17 cellular contexts compared by ENCODE assay signal in the genomic region with DNA sequence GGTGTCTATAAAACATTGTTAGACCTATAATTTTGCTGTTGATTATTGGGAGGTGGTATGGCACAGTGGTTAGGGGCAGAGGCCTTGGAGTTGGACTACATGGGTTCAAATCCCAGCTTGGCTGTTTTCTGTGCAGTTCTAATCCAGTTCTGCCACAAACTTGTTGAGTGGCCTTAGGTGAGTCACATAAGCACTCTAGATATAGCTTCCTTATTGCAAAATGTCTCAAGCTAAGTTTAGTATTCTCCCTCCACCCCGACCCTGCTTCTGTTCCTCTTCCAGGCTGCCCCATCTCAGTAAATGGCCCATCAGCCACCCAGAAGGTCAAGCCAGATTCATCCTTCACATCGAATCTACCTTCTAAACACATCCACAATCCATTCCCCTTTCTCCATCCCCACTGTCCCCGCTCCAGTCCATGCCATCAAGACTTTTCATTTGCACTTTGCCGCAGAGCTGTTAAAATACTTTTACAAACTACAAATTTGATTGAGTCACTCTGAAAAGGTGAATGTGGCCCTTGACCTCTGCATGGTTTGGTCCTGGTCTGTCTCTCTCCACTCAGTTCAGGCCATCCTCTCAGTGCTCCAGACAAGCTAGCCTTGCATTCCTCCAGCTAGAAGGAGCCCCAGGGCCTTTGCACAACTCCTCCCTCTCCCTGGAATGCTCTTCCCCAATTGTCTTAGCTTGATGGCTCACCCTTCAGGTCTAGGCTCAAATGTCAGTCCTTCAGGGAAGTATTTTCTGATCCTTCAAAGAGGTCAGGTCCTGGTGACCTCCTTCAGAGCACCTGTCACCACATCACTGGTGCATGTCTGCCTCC. TPM values are rescaled to one million over a fixed set of nuclear protein-coding genes. Genes with fewer than 3 reads are reported as not detected.
A peak's percentile ranks its signal among the peaks of the same experiment; 100 is the strongest.
DNase-seq lines count a peak whose midpoint lies in the region; TF ChIP-seq lines count a peak whose summit lies in the region.
"Had no signal": no experiment of that assay in that cellular context is flagged by ENCODE, and none has a peak within 500 bp of the region (broad histone marks: within the 10 kb centered on the region; RNA-seq: fewer than 3 reads in every experiment).

No MANE protein-coding gene starts in this region.

- intact Hi-C loops in PC-9 (cut with micrococcal nuclease; ENCODE audit: unreplicated experiment) (no loop called here), ascending aorta (cut with DNase I) (no loop called here)

- H3K27ac ChIP-seq in HEK293 (ENCODE audit: extremely low read depth, low read depth, low read length): no peak overlapping the region
- 0 out of 2 replicates have a peak overlapping the region, but pooled peaks have one; percentile 26 for H3K27ac ChIP-seq in PC-9
- no peak overlapping the region for H3K27ac ChIP-seq in rectal smooth muscle tissue (ENCODE audit: low read depth, low read length)
- no peak overlapping the region for H3K27ac ChIP-seq in ascending aorta
- H3K27ac ChIP-seq: foreskin keratinocyte had no signal

- BruUV-seq in PC-9 (replicated peaks; lab: Mats Ljungman, UMichigan): TSS peak; percentile 69

- no peak overlapping the region for H3K4me2 ChIP-seq in PC-9

- POLR2A ChIA-PET in HEK293 (lab: Yijun Ruan, JAX): interaction anchor here (1.0 kb wide), 1 partner anchor 12 kb away, joined by 4 read pairs; no protein-coding TSS in a partner anchor
- POLR2A ChIA-PET in PC-9 (lab: Charles Lee; ENCODE audit: unreplicated experiment): interaction anchor here (0.6 kb wide), 1 partner anchor 11 kb away, joined by 8 read pairs; no protein-coding TSS in a partner anchor

- no peaks in the 10 kb centered on the region for H3K27me3 ChIP-seq in PC-9 (ENCODE audit: insufficient read depth, low read depth)
- H3K27me3 ChIP-seq in rectal smooth muscle tissue (ENCODE audit: control insufficient read depth, insufficient read depth, low read length): no peaks in the 10 kb centered on the region
- no peaks in the 10 kb centered on the region for H3K27me3 ChIP-seq in ascending aorta
- H3K27me3 ChIP-seq: foreskin keratinocyte had no signal

- no peak overlapping the region for H2AFZ ChIP-seq in PC-9

- TF ChIP-seq CTCF in HEK293 (tag by site-specific recombination; IDR thresholded peaks at IDR 0.05) (no peak), PC-9 (conservative IDR thresholded peaks at IDR 0.05) (no peak), ascending aorta (IDR thresholded peaks at IDR 0.05) (no peak), GM10266 (IDR thresholded peaks at IDR 0.05; ENCODE audit: control insufficient read depth, insufficient read depth, low read depth, missing control alignments) (no peak)

- no peak overlapping the region for H3K4me3 ChIP-seq in HEK293 (ENCODE audit: low read depth, low read length)
- H3K4me3 ChIP-seq in PC-9: no peak overlapping the region
- H3K4me3 ChIP-seq in rectal smooth muscle tissue (ENCODE audit: low read length): peak overlapping the region; percentile 30
- H3K4me3 ChIP-seq in ascending aorta: no peak overlapping the region

- CTCF ChIA-PET in HEK293 (lab: Yijun Ruan, JAX) (interaction anchor here (0.7 to 2.1 kb wide), 2 partner anchors 14 to 268 kb away, joined by 3 to 13 read pairs; a partner anchor contains a TSS), PC-9 (lab: Charles Lee) (no interaction called here)

- peaks cover 0 to 55% of the 10 kb centered on the region in 2 experiments; a peak in 1 of 3 replicates for H3K36me3 ChIP-seq in HEK293 (ENCODE audit: control insufficient read depth in 2 of 2, insufficient read depth in 1 of 2, low read length in 2 of 2)
- no peaks in the 10 kb centered on the region for H3K36me3 ChIP-seq in PC-9 (ENCODE audit: low read depth)
- H3K36me3 ChIP-seq in rectal smooth muscle tissue (ENCODE audit: control insufficient read depth, insufficient read depth, low read length): peaks cover 36% of the 10 kb centered on the region
- peaks cover 36 to 54% of the 10 kb centered on the region in 2 donors for H3K36me3 ChIP-seq in ascending aorta

- H4K20me1 ChIP-seq in PC-9 (ENCODE audit: insufficient read depth): no peaks in the 10 kb centered on the region

- peaks cover 6% of the 10 kb centered on the region; the same call in 1 of the 2 replicates for H3F3A ChIP-seq in PC-9 (ENCODE audit: insufficient read depth, low read depth)

- no peaks in the 10 kb centered on the region for H3K9me3 ChIP-seq in HEK293 (ENCODE audit: control insufficient read depth, insufficient read depth, low read depth, low read length)
- H3K9me3 ChIP-seq in PC-9 (ENCODE audit: insufficient read depth, low read depth): no peaks in the 10 kb centered on the region
- H3K9me3 ChIP-seq in ascending aorta: no peaks in the 10 kb centered on the region

- H3K4me1 ChIP-seq in HEK293 (ENCODE audit: control insufficient read depth, insufficient read depth, low read length): no peaks in the 10 kb centered on the region
- peaks cover 15% of the 10 kb centered on the region for H3K4me1 ChIP-seq in PC-9 (replicated peaks; ENCODE audit: insufficient read depth)
- no peaks in the 10 kb centered on the region for H3K4me1 ChIP-seq in rectal smooth muscle tissue (ENCODE audit: control insufficient read depth, insufficient read depth, low read length)
- no peaks in the 10 kb centered on the region for H3K4me1 ChIP-seq in ascending aorta
- H3K4me1 ChIP-seq: foreskin keratinocyte had no signal

- no peak for DNase-seq in PC-9
- DNase-seq in islet precursor cell: peak; percentile 67
- DNase-seq in ascending aorta (ENCODE audit: low spot score in 2 of 2): no peak
- no peak for DNase-seq in NCI-H82 treated with DMSO at 0.1 percent for 48 hours (lab: John Stamatoyannopoulos, UW; ENCODE audit: unreplicated experiment)
- no peak for DNase-seq in GM10266 (ENCODE audit: extremely low spot score)
- DNase-seq in central memory CD4-positive, alpha-beta T cell: no peak
- DNase-seq: activated naive CD4-positive, alpha-beta T cell treated with anti-CD3 and anti-CD28 coated beads, Interleukin-2, amount 50 U/mL, for 16 hours; CD4-positive, CD25-positive, alpha-beta regulatory T cell; EL; foreskin keratinocyte; H7; NCI-H1105; NCI-H2227 treated with DMSO at 0.1 percent for 48 hours; stimulated activated naive CD8-positive, alpha-beta T cell treated with anti-CD3 and anti-CD28 coated beads, Interleukin-15, amount 100 ng/mL, for 72 hours had no signal

- H3K9ac ChIP-seq in rectal smooth muscle tissue (ENCODE audit: low read length): no peak overlapping the region

- no peaks in the 10 kb centered on the region for H3K9me2 ChIP-seq in PC-9 (ENCODE audit: insufficient read depth)

- no peaks in the 10 kb centered on the region for H3K79me2 ChIP-seq in PC-9 (ENCODE audit: low read depth)

TF ChIP-seq in HEK293, 187 proteins besides CTCF, POLR2A, EP300 and RAD21:
- TF ChIP-seq ZNF623 (tag by site-specific recombination; IDR thresholded peaks at IDR 0.05): peak; percentile 91
- TF ChIP-seq BCL11B (tag by site-specific recombination; IDR thresholded peaks at IDR 0.05; ENCODE audit: low read depth): no peak
- TF ChIP-seq SCRT2 (tag by site-specific recombination; IDR thresholded peaks at IDR 0.05): no peak
- TF ChIP-seq ZFHX2 (tag by site-specific recombination; conservative IDR thresholded peaks at IDR 0.05): no peak
- TF ChIP-seq SP7 (tag by site-specific recombination; IDR thresholded peaks at IDR 0.05): no peak

RNA-seq across cellular contexts. Expression of a gene that starts 10.0 kb away (rescaled TPM):
- total RNA-seq in PC-9 (2021): 39.5 and 44.0 TPM in 2 replicates
- total RNA-seq in ascending aorta: 16.5 TPM

RNA-seq across cellular contexts. Expression of a gene that starts 14.3 kb away (rescaled TPM):
- total RNA-seq in PC-9 (2021) (33.3 and 42.7 TPM in 2 replicates), ascending aorta (71.4 TPM)

RNA-seq across cellular contexts. Expression of a gene that starts 23.7 kb away (rescaled TPM):
- total RNA-seq in PC-9 (2021) (53.8 and 64.5 TPM in 2 replicates), ascending aorta (17.5 TPM)

RNA-seq across cellular contexts. Expression of a gene that starts 23.8 kb away (rescaled TPM):
- total RNA-seq in PC-9 (2021) (1.5 and 2.5 TPM in 2 replicates), ascending aorta (not detected)

RNA-seq across cellular contexts. Expression of a gene that starts 37.4 kb away (rescaled TPM):
- 28.8 and 29.3 TPM in 2 replicates for total RNA-seq in PC-9 (2021)
- total RNA-seq in ascending aorta: not detected
- total RNA-seq: osteoblast had no signal
